ENCODE assay signal across 22 cellular contexts in genomic region chr17:76048025-76048605, GRCh38. TPM values are rescaled to one million over a fixed set of nuclear protein-coding genes. Genes with fewer than 3 reads are reported as not detected.
DNase-seq lines count a peak whose midpoint lies in the region; ATAC-seq and TF ChIP-seq lines count a peak whose summit lies in the region.
"Had no signal": no experiment of that assay in that cellular context is flagged by ENCODE, and none has a peak within 500 bp of the region (broad histone marks: within the 10 kb centered on the region; RNA-seq: fewer than 3 reads in every experiment).

No MANE protein-coding gene starts in this region.

- H3K56ac ChIP-seq in H9 (ENCODE audit: insufficient read length, low read depth, low read length): no peak overlapping the region

- H3K18ac ChIP-seq in H9 (ENCODE audit: insufficient read length, low read depth, low read length): no peak overlapping the region

- no peaks in the 10 kb centered on the region for H3K23me2 ChIP-seq in H9 (ENCODE audit: insufficient read length, low read depth, low read length, poor library complexity, severe bottlenecking)

- no peak overlapping the region for H4K8ac ChIP-seq in H9 (replicated peaks; ENCODE audit: insufficient read length, low read depth, low read length)

- H2BK5ac ChIP-seq in H9 (ENCODE audit: insufficient read length, low read length): no peak overlapping the region

- H3K23ac ChIP-seq in H9 (ENCODE audit: insufficient read length, low read depth, low read length): no peak overlapping the region

- H3K27me3 ChIP-seq in CD4-positive, CD25-positive, alpha-beta regulatory T cell (ENCODE audit: control insufficient read depth, insufficient read depth, low read length): no peaks in the 10 kb centered on the region
- no peaks in the 10 kb centered on the region for H3K27me3 ChIP-seq in H9 (ENCODE audit: insufficient read depth, low read length)
- H3K27me3 ChIP-seq: gastrocnemius medialis, MG63 had no signal

- no peak overlapping the region for H3K14ac ChIP-seq in H9 (ENCODE audit: insufficient read depth, low read length)

- no peak overlapping the region for H3K9ac ChIP-seq in H9 (ENCODE audit: extremely low read depth, insufficient read length, low read length)

- ATAC-seq in CD4-positive, CD25-positive, alpha-beta regulatory T cell (ENCODE audit: low read depth in 2 of 2): no peak
- no peak for ATAC-seq in activated T-helper 17 cell treated with anti-CD3 and anti-CD28 coated beads, Interleukin-2, amount 50 U/mL, for 72 hours (replicated peaks)
- ATAC-seq in GM19395 (IDR thresholded peaks at IDR 0.05; ENCODE audit: unreplicated experiment): no peak
- ATAC-seq: gastrocnemius medialis; HepG2; lower lobe of right lung; natural killer cell treated with Interleukin-12 subunit alpha and Interleukin-12 subunit beta and Interleukin-15 and Interleukin-18, amount 100 ng/mL, for 72 hours had no signal

- H3K4me1 ChIP-seq in CD4-positive, CD25-positive, alpha-beta regulatory T cell (ENCODE audit: control insufficient read depth, insufficient read depth, low read length, poor library complexity, severe bottlenecking): peaks cover 4% of the 10 kb centered on the region
- H3K4me1 ChIP-seq in H9 (ENCODE audit: insufficient read depth, low read length): no peaks in the 10 kb centered on the region

- H3K36me3 ChIP-seq in CD4-positive, CD25-positive, alpha-beta regulatory T cell (ENCODE audit: control insufficient read depth, insufficient read depth, low read length): peaks cover 93% of the 10 kb centered on the region

- no peak overlapping the region for H4K5ac ChIP-seq in H9 (ENCODE audit: insufficient read length, low read depth, low read length)

- peak overlapping the region in 1 of 4 donors; percentile 59 for H3K4me3 Mint-ChIP-seq in CD4-positive, CD25-positive, alpha-beta regulatory T cell
- H3K4me3 Mint-ChIP-seq in H9 (no peak overlapping the region), nephron progenitor cell (no peak overlapping the region)
- no peak overlapping the region for H3K4me3 Mint-ChIP-seq in activated T-helper 17 cell treated with anti-CD3 and anti-CD28 coated beads, Interleukin-2, amount 50 U/mL, for 72 hours
- H3K4me3 Mint-ChIP-seq: natural killer cell treated with Interleukin-12 subunit alpha and Interleukin-12 subunit beta and Interleukin-15 and Interleukin-18, amount 100 ng/mL, for 72 hours had no signal

- H4K20me1 ChIP-seq in H9 (ENCODE audit: control insufficient read depth, insufficient read depth, insufficient read length): no peaks in the 10 kb centered on the region

- H2BK12ac ChIP-seq in H9 (ENCODE audit: insufficient read length, low read depth, low read length): no peak overlapping the region

- no peaks in the 10 kb centered on the region for H3K9me3 Mint-ChIP-seq in CD4-positive, CD25-positive, alpha-beta regulatory T cell
- H3K9me3 Mint-ChIP-seq in H9 (no peaks in the 10 kb centered on the region), nephron progenitor cell (no peaks in the 10 kb centered on the region)
- H3K9me3 Mint-ChIP-seq in activated T-helper 17 cell treated with anti-CD3 and anti-CD28 coated beads, Interleukin-2, amount 50 U/mL, for 72 hours: no peaks in the 10 kb centered on the region
- H3K9me3 Mint-ChIP-seq: natural killer cell treated with Interleukin-12 subunit alpha and Interleukin-12 subunit beta and Interleukin-15 and Interleukin-18, amount 100 ng/mL, for 72 hours had no signal

- no peak overlapping the region for H2BK20ac ChIP-seq in H9 (ENCODE audit: low read depth, low read length, poor library complexity, severe bottlenecking)

- H3K4me1 Mint-ChIP-seq in CD4-positive, CD25-positive, alpha-beta regulatory T cell: peaks cover 0 to 28% (median 15%) of the 10 kb centered on the region in 4 donors
- peaks cover 3 to 8% of the 10 kb centered on the region in 2 experiments for H3K4me1 Mint-ChIP-seq in H9
- H3K4me1 Mint-ChIP-seq in activated T-helper 17 cell treated with anti-CD3 and anti-CD28 coated beads, Interleukin-2, amount 50 U/mL, for 72 hours: peaks cover 20% of the 10 kb centered on the region
- peaks cover 6% of the 10 kb centered on the region for H3K4me1 Mint-ChIP-seq in nephron progenitor cell

- H3K27me3 Mint-ChIP-seq in CD4-positive, CD25-positive, alpha-beta regulatory T cell: no peaks in the 10 kb centered on the region
- H3K27me3 Mint-ChIP-seq in H9 (ENCODE audit: low read depth): no peaks in the 10 kb centered on the region
- no peaks in the 10 kb centered on the region for H3K27me3 Mint-ChIP-seq in activated T-helper 17 cell treated with anti-CD3 and anti-CD28 coated beads, Interleukin-2, amount 50 U/mL, for 72 hours
- H3K27me3 Mint-ChIP-seq in nephron progenitor cell (ENCODE audit: low read depth, poor library complexity): no peaks in the 10 kb centered on the region
- H3K27me3 Mint-ChIP-seq: natural killer cell treated with Interleukin-12 subunit alpha and Interleukin-12 subunit beta and Interleukin-15 and Interleukin-18, amount 100 ng/mL, for 72 hours had no signal

- no peak overlapping the region for H2AFZ ChIP-seq in H9 (ENCODE audit: low read length)

- no peak overlapping the region for H2BK15ac ChIP-seq in H9 (ENCODE audit: low read depth, low read length)

- H3T11ph ChIP-seq in H9 (ENCODE audit: low read length): no peak overlapping the region

- WGBS in H9 (ENCODE audit: extremely low coverage, insufficient read length, low lambda C conversion rate): no CpG with 5 or more reads among the region's 9 CpGs

- no peak overlapping the region for H3K4me2 ChIP-seq in H9 (ENCODE audit: insufficient read depth, insufficient read length, low read length)

- H3K9me3 ChIP-seq in CD4-positive, CD25-positive, alpha-beta regulatory T cell (ENCODE audit: control insufficient read depth in 2 of 2, low read length in 2 of 2): no peaks in the 10 kb centered on the region
- H3K9me3 ChIP-seq in H9 (ENCODE audit: control insufficient read depth, low read depth, low read length): no peaks in the 10 kb centered on the region
- H3K9me3 ChIP-seq: gastrocnemius medialis, lower lobe of right lung, MG63 had no signal

- H3K79me2 ChIP-seq in H9 (ENCODE audit: insufficient read depth, low read length): no peaks in the 10 kb centered on the region

- no peak overlapping the region for H2BK120ac ChIP-seq in H9 (ENCODE audit: low read depth, low read length, poor library complexity, severe bottlenecking)

- H2AK5ac ChIP-seq in H9 (ENCODE audit: insufficient read length, low read length): no peak overlapping the region

- peaks cover 56% of the 10 kb centered on the region for H3K36me3 Mint-ChIP-seq in CD4-positive, CD25-positive, alpha-beta regulatory T cell
- H3K36me3 Mint-ChIP-seq in H9 (ENCODE audit: insufficient read depth in 1 of 3, low read depth in 3 of 3): peaks cover 53 to 82% (median 77%) of the 10 kb centered on the region in 3 experiments
- H3K36me3 Mint-ChIP-seq in activated T-helper 17 cell treated with anti-CD3 and anti-CD28 coated beads, Interleukin-2, amount 50 U/mL, for 72 hours (ENCODE audit: low read depth): peaks cover 99% of the 10 kb centered on the region
- peaks cover 84% of the 10 kb centered on the region for H3K36me3 Mint-ChIP-seq in nephron progenitor cell (ENCODE audit: low read depth)

- no peak overlapping the region for H3K4ac ChIP-seq in H9 (ENCODE audit: low read depth, low read length)

- no peak overlapping the region for H4K91ac ChIP-seq in H9 (ENCODE audit: insufficient read length, low read depth, low read length)

- peak overlapping the region; percentile 1 to 80 (median 1) for H3K27ac Mint-ChIP-seq in CD4-positive, CD25-positive, alpha-beta regulatory T cell
- peak overlapping the region; percentile 3 to 68 (median 41); a peak in 3 of 7 replicates for H3K27ac Mint-ChIP-seq in H9
- peak overlapping the region; percentile 81 for H3K27ac Mint-ChIP-seq in activated T-helper 17 cell treated with anti-CD3 and anti-CD28 coated beads, Interleukin-2, amount 50 U/mL, for 72 hours
- H3K27ac Mint-ChIP-seq in nephron progenitor cell: peak overlapping the region; percentile 28
- H3K27ac Mint-ChIP-seq: natural killer cell treated with Interleukin-12 subunit alpha and Interleukin-12 subunit beta and Interleukin-15 and Interleukin-18, amount 100 ng/mL, for 72 hours had no signal

- H3K27ac ChIP-seq in CD4-positive, CD25-positive, alpha-beta regulatory T cell (ENCODE audit: insufficient read depth, low read length, poor library complexity, severe bottlenecking): no peak overlapping the region
- no peak overlapping the region for H3K27ac ChIP-seq in H9 (ENCODE audit: insufficient read length, low read depth, low read length)
- H3K27ac ChIP-seq: gastrocnemius medialis, lower lobe of right lung, WERI-Rb-1 had no signal

- H3K4me3 ChIP-seq in CD4-positive, CD25-positive, alpha-beta regulatory T cell (ENCODE audit: low read depth, low read length): no peak overlapping the region
- H3K4me3 ChIP-seq: gastrocnemius medialis, lower lobe of right lung, MG63 had no signal

- TF ChIP-seq CTCF in H9 (conservative IDR thresholded peaks at IDR 0.05) (no peak), nephron progenitor cell (IDR thresholded peaks at IDR 0.05) (no peak)

- no peak for DNase-seq in CD4-positive, CD25-positive, alpha-beta regulatory T cell
- DNase-seq in H9: no peak
- DNase-seq in nephron progenitor cell: no peak
- no peak for DNase-seq in hippocampal formation (lab: John Stamatoyannopoulos, UW)
- DNase-seq in NCI-H69 (lab: John Stamatoyannopoulos, UW): no peak
- DNase-seq: activated effector memory CD4-positive, alpha-beta T cell treated with Interleukin-2 at 50 U/mL for 16 hours; AML-193; cortex of kidney; DMS153; gastrocnemius medialis; lower lobe of right lung; MG63; NCI-H1930; NCI-H526 treated with DMSO at 0.1 percent for 48 hours; WERI-Rb-1 had no signal

- no peaks in the 10 kb centered on the region for H3K79me1 ChIP-seq in H9 (ENCODE audit: insufficient read depth, low read depth, low read length, poor library complexity, severe bottlenecking)

RNA-seq across cellular contexts. Expression of gene EVPL, which starts 21.0 kb away (rescaled TPM):
- total RNA-seq in CD4-positive, CD25-positive, alpha-beta regulatory T cell: 0.15 TPM
- under 1 TPM in 1 of 4 donors, not detected in 3; 0.05 TPM for polyA plus RNA-seq in CD4-positive, CD25-positive, alpha-beta regulatory T cell
- 0.48 and 0.53 TPM in 2 replicates for total RNA-seq in H9 (2021)
- under 1 TPM in 1 of 2 donors, not detected in 1; 0.11 TPM for total RNA-seq in activated T-helper 17 cell treated with anti-CD3 and anti-CD28 coated beads, Interleukin-2, amount 50 U/mL, for 72 hours
- total RNA-seq: RPMI7951 had no signal

RNA-seq across cellular contexts. Expression of gene SRP68, which starts 24.2 kb away (rescaled TPM):
- 68.8 TPM for total RNA-seq in CD4-positive, CD25-positive, alpha-beta regulatory T cell
- polyA plus RNA-seq in CD4-positive, CD25-positive, alpha-beta regulatory T cell: 10 to 100 TPM; 71.6 to 81.0 (median 74.5) TPM
- total RNA-seq in H9 (2021): 85.1 and 86.1 TPM in 2 replicates
- 100 to 1,000 TPM; 109 to 117 TPM for total RNA-seq in activated T-helper 17 cell treated with anti-CD3 and anti-CD28 coated beads, Interleukin-2, amount 50 U/mL, for 72 hours

RNA-seq across cellular contexts. Expression of gene GALR2, which starts 26.5 kb away (rescaled TPM):
- total RNA-seq in CD4-positive, CD25-positive, alpha-beta regulatory T cell: 0.86 TPM
- under 1 TPM in 2 of 4 donors, not detected in 2; 0.41 to 0.62 TPM for polyA plus RNA-seq in CD4-positive, CD25-positive, alpha-beta regulatory T cell
- 0.79 and 0.81 TPM in 2 replicates for total RNA-seq in H9 (2021)
- 10 to 100 TPM in 1 of 2 donors, 1 to 10 TPM in 1; 7.5 to 14.8 TPM for total RNA-seq in activated T-helper 17 cell treated with anti-CD3 and anti-CD28 coated beads, Interleukin-2, amount 50 U/mL, for 72 hours
- total RNA-seq: lower lobe of right lung, RPMI7951 had no signal

RNA-seq across cellular contexts. Expression of gene ZACN, which starts 30.9 kb away (rescaled TPM):
- total RNA-seq in CD4-positive, CD25-positive, alpha-beta regulatory T cell: 0.42 TPM
- 1 to 10 TPM in 1 of 4 donors, under 1 TPM in 3; 0.24 to 2.0 (median 0.62) TPM for polyA plus RNA-seq in CD4-positive, CD25-positive, alpha-beta regulatory T cell
- total RNA-seq in H9 (2021): 0.09 and 0.31 TPM in 2 replicates
- 10 to 100 TPM in 1 of 2 donors, 1 to 10 TPM in 1; 6.5 to 13.5 TPM for total RNA-seq in activated T-helper 17 cell treated with anti-CD3 and anti-CD28 coated beads, Interleukin-2, amount 50 U/mL, for 72 hours
- total RNA-seq: epithelial cell of proximal tubule, gastrocnemius medialis, lower lobe of right lung, renal cortical epithelial cell, RPMI7951 had no signal

RNA-seq across cellular contexts. Expression of gene CDK3, which starts 47.5 kb away (rescaled TPM):
- total RNA-seq in CD4-positive, CD25-positive, alpha-beta regulatory T cell: 11.6 TPM
- 1 to 10 TPM in 1 of 4 donors, under 1 TPM in 3; 0.17 to 1.0 (median 0.50) TPM for polyA plus RNA-seq in CD4-positive, CD25-positive, alpha-beta regulatory T cell
- 11.7 and 14.3 TPM in 2 replicates for total RNA-seq in H9 (2021)
- total RNA-seq in activated T-helper 17 cell treated with anti-CD3 and anti-CD28 coated beads, Interleukin-2, amount 50 U/mL, for 72 hours: 1 to 10 TPM; 8.0 to 9.0 TPM

Comparison
In these comparisons a context has a peak if more than half of its experiments do, and no peak if none do; other contexts are left out.
1. H3K27ac Mint-ChIP-seq: peak in every context shown above with its lines; median percentile 81 in activated T-helper 17 cell treated with anti-CD3 and anti-CD28 coated beads, Interleukin-2, amount 50 U/mL, for 72 hours; 41 in H9; 28 in nephron progenitor cell; 1 in CD4-positive, CD25-positive, alpha-beta regulatory T cell.